Comparison of ENCODE assay signal across 16 cellular contexts in the genomic region with DNA sequence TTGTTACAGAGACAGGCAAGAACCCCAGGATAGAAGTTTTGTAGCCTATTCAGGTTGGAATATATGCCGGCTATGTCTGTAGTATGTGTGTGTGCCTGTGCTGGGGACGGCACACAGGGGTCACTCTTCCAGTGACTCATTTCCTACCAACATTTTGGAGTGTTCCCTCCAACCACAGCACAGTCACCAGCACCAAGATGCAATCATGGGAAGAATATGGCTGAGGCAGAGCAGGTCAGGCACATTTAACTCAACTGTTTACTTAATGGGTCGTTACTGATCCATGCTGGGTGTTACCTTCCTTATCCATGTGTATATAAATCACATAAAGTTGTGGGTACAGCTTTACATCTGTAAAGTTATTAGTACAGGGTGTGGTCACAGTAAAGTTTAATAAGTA.
DNase-seq lines count a peak whose midpoint lies in the region; ATAC-seq, FAIRE-seq and TF ChIP-seq lines count a peak whose summit lies in the region.
"Had no signal": no experiment of that assay in that cellular context is flagged by ENCODE, and none has a peak within 500 bp of the region (broad histone marks: within the 10 kb centered on the region; RNA-seq: fewer than 3 reads in every experiment).

No MANE protein-coding gene starts in this region.

- H2BK12ac ChIP-seq in mesenchymal stem cell (ENCODE audit: low read length in 2 of 2) = no peak overlapping the region

- H3K36me3 ChIP-seq in astrocyte (ENCODE audit: insufficient read depth, low read length) (no peaks in the 10 kb centered on the region), mesenchymal stem cell (ENCODE audit: control insufficient read depth in 1 of 2, insufficient read depth in 2 of 2, low read depth in 1 of 2, low read length in 2 of 2) (no peaks in the 10 kb centered on the region)
- H3K36me3 ChIP-seq: adrenal gland, sigmoid colon had no signal

- H3K27me3 Mint-ChIP-seq in astrocyte (ENCODE audit: low read depth, unreplicated experiment) (no peaks in the 10 kb centered on the region), nephron progenitor cell (ENCODE audit: low read depth, poor library complexity) (no peaks in the 10 kb centered on the region)
- H3K27me3 Mint-ChIP-seq: IgD-negative memory B cell had no signal

- no CpG with 5 or more reads among the region's 3 CpGs for WGBS in mesenchymal stem cell

- H3K27ac Mint-ChIP-seq in astrocyte (ENCODE audit: unreplicated experiment) = no peak overlapping the region
- no peak overlapping the region for H3K27ac Mint-ChIP-seq in nephron progenitor cell
- H3K27ac Mint-ChIP-seq: IgD-negative memory B cell had no signal

- no peak overlapping the region for H3K9ac ChIP-seq in astrocyte (ENCODE audit: low read length)
- no peak overlapping the region for H3K9ac ChIP-seq in mesenchymal stem cell (ENCODE audit: low read length)

- H3K4me3 Mint-ChIP-seq in astrocyte (ENCODE audit: unreplicated experiment) = no peak overlapping the region
- H3K4me3 Mint-ChIP-seq in nephron progenitor cell = no peak overlapping the region
- H3K4me3 Mint-ChIP-seq: IgD-negative memory B cell had no signal

- H4K8ac ChIP-seq in mesenchymal stem cell (ENCODE audit: low read length) = no peak overlapping the region

- peak; percentile 52 for DNase-seq in AG08395 (ENCODE audit: low spot score)
- peak; percentile 57 for DNase-seq in HS-27A (ENCODE audit: low read depth)
- peak; percentile 85 for DNase-seq in astrocyte (ENCODE audit: low read depth)
- DNase-seq in mesenchymal stem cell = peak; percentile 73
- DNase-seq in NCI-H128 (lab: John Stamatoyannopoulos, UW; ENCODE audit: unreplicated experiment) = no peak
- DNase-seq in NCI-H82 treated with DMSO at 0.1 percent for 48 hours (lab: John Stamatoyannopoulos, UW; ENCODE audit: unreplicated experiment) = no peak
- no peak for DNase-seq in nephron progenitor cell
- DNase-seq: activated CD8-positive, alpha-beta memory T cell treated with anti-CD3 and anti-CD28 coated beads, Interleukin-2, amount 50 U/mL, for 48 hours; adrenal gland; C1 segment of cervical spinal cord; PC-9; sigmoid colon; trophoblast cell had no signal

- TF ChIP-seq CTCF in astrocyte (IDR thresholded peaks at IDR 0.05; ENCODE audit: insufficient read depth, low read depth, low read length) (no peak), nephron progenitor cell (IDR thresholded peaks at IDR 0.05) (no peak)

- H3K9me3 ChIP-seq in astrocyte (ENCODE audit: insufficient read depth, low read depth, low read length) (no peaks in the 10 kb centered on the region), mesenchymal stem cell (ENCODE audit: control insufficient read depth, low read length) (no peaks in the 10 kb centered on the region)
- H3K9me3 ChIP-seq: adrenal gland, sigmoid colon had no signal

- H3K9me3 Mint-ChIP-seq in astrocyte (ENCODE audit: unreplicated experiment) (no peaks in the 10 kb centered on the region), nephron progenitor cell (no peaks in the 10 kb centered on the region)

- H3K14ac ChIP-seq in mesenchymal stem cell (ENCODE audit: low read length in 2 of 2) = no peak overlapping the region

- no peak overlapping the region for H2BK5ac ChIP-seq in mesenchymal stem cell (ENCODE audit: low read depth, low read length, poor library complexity, severe bottlenecking)

- no peak overlapping the region for H3K4ac ChIP-seq in mesenchymal stem cell (ENCODE audit: low read depth in 1 of 2, low read length in 2 of 2)

- FAIRE-seq in astrocyte (lab: Jason Lieb, UNC) = peak; percentile 86
- FAIRE-seq: endometrium had no signal

- no peaks in the 10 kb centered on the region for H3K79me2 ChIP-seq in astrocyte (ENCODE audit: insufficient read depth, low read length)

- peak overlapping the region in 1 of 2 experiments; percentile 72 for H3K18ac ChIP-seq in mesenchymal stem cell (ENCODE audit: low read depth in 1 of 2, low read length in 2 of 2)

- H3K4me1 ChIP-seq in astrocyte (ENCODE audit: insufficient read depth, low read length) (peaks cover 11% of the 10 kb centered on the region), mesenchymal stem cell (ENCODE audit: control insufficient read depth, insufficient read depth, low read depth, low read length) (peaks cover 3% of the 10 kb centered on the region)

- no peak overlapping the region for H4K91ac ChIP-seq in mesenchymal stem cell (ENCODE audit: low read length)

- H3K4me2 ChIP-seq in astrocyte (ENCODE audit: low read length) = peak overlapping the region; percentile 77
- H3K4me2 ChIP-seq in mesenchymal stem cell (ENCODE audit: low read length, poor library complexity, severe bottlenecking) = no peak overlapping the region
- H3K4me2 ChIP-seq: PC-9 had no signal

- H3K27ac ChIP-seq in astrocyte (ENCODE audit: low read depth, low read length) (no peak overlapping the region), mesenchymal stem cell (ENCODE audit: low read length, poor library complexity, severe bottlenecking) (no peak overlapping the region)
- H3K27ac ChIP-seq: adrenal gland, PC-9, sigmoid colon had no signal

- H4K20me1 ChIP-seq in astrocyte (ENCODE audit: insufficient read depth, low read length) = no peaks in the 10 kb centered on the region

- H2AFZ ChIP-seq in astrocyte (ENCODE audit: low read depth, low read length) (no peak overlapping the region), mesenchymal stem cell (ENCODE audit: low read depth, low read length) (no peak overlapping the region)
- H2AFZ ChIP-seq: PC-9 had no signal

- H3K4me3 ChIP-seq in astrocyte (ENCODE audit: insufficient read depth, low read depth, low read length) (no peak overlapping the region), mesenchymal stem cell (ENCODE audit: insufficient read depth in 1 of 2, low read depth in 1 of 2, low read length in 2 of 2) (no peak overlapping the region)
- H3K4me3 ChIP-seq: adrenal gland, PC-9, sigmoid colon had no signal

- H3K27me3 ChIP-seq in astrocyte (ENCODE audit: insufficient read depth, low read length) = no peaks in the 10 kb centered on the region
- H3K27me3 ChIP-seq in mesenchymal stem cell (ENCODE audit: control insufficient read depth in 1 of 2, insufficient read depth in 1 of 2, low read length in 2 of 2) = no peaks in the 10 kb centered on the region
- H3K27me3 ChIP-seq: adrenal gland, sigmoid colon had no signal

- no peak overlapping the region for H3K23ac ChIP-seq in mesenchymal stem cell (ENCODE audit: low read length in 2 of 2)

- no peak overlapping the region for H2BK15ac ChIP-seq in mesenchymal stem cell (ENCODE audit: low read depth, poor library complexity, severe bottlenecking)

- H2BK120ac ChIP-seq in mesenchymal stem cell (ENCODE audit: low read depth, low read length) = no peak overlapping the region

- no peak for ATAC-seq in GM18520 (IDR thresholded peaks at IDR 0.05; ENCODE audit: unreplicated experiment)

- H3K36me3 Mint-ChIP-seq in astrocyte (ENCODE audit: low read depth, unreplicated experiment) = no peaks in the 10 kb centered on the region
- H3K36me3 Mint-ChIP-seq in nephron progenitor cell (ENCODE audit: low read depth) = no peaks in the 10 kb centered on the region
- H3K36me3 Mint-ChIP-seq: IgD-negative memory B cell had no signal

- peaks cover 3% of the 10 kb centered on the region for H3K79me1 ChIP-seq in mesenchymal stem cell (replicated peaks; ENCODE audit: low read length, poor library complexity, severe bottlenecking)

- H2AK5ac ChIP-seq in mesenchymal stem cell (ENCODE audit: low read length, severe bottlenecking) = no peak overlapping the region

- H3K4me1 Mint-ChIP-seq in astrocyte (ENCODE audit: low read depth, unreplicated experiment) = peaks cover 5% of the 10 kb centered on the region
- H3K4me1 Mint-ChIP-seq in nephron progenitor cell = no peaks in the 10 kb centered on the region

Comparison
In these comparisons a context has a peak if more than half of its experiments do, and no peak if none do; other contexts are left out.
1. DNase-seq: peak in AG08395 (single experiment), HS-27A (single experiment), astrocyte (single experiment) and mesenchymal stem cell (single experiment); none in NCI-H128 (single experiment), NCI-H82 treated with DMSO at 0.1 percent for 48 hours (single experiment) and nephron progenitor cell (single experiment).